Comparison of ENCODE assay signal across 8 cellular contexts in the genomic region with DNA sequence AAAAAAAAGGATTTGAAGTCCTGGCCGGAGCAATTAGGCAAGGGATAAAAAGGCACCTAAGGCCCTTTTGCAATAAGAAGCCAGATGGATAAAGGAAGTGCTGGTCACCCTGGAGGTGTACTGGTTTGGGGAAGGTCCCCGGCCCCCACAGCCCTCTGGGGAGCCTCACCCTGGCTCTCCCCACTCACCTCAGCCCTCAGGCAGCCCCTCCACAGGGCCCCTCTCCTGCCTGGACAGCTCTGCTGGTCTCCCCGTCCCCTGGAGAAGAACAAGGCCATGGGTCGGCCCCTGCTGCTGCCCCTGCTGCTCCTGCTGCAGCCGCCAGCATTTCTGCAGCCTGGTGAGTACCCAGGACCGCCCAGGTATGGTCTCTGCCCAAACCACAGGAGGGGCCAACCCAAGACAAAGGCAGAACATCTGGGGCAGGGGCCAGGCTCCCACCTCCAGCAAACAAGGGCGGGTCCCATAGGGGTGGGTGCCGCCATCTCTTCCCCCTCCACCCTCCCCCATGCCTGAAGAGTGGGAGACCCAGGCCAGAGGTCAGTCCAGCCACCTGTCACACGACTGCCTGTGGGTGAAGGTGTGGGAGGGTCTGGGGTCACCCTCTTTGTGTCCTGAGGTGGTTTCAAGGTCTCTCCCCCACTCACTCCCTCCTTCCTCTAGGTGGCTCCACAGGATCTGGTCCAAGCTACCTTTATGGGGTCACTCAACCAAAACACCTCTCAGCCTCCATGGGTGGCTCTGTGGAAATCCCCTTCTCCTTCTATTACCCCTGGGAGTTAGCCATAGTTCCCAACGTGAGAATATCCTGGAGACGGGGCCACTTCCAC. TPM values are rescaled to one million over a fixed set of nuclear protein-coding genes. Genes with fewer than 3 reads are reported as not detected.
DNase-seq lines count a peak whose midpoint lies in the region; ATAC-seq and TF ChIP-seq lines count a peak whose summit lies in the region.

TSS of gene PILRB (plus strand) at position 91 of the 830 bp plus-strand sequence. CDS start at position 277, 186 bp downstream.

- H3K4me3 ChIP-seq in GM12875 (ENCODE audit: low read depth, low read length) = no peak within 1 kb of the TSS
- H3K4me3 ChIP-seq in fibroblast of pulmonary artery (replicated peaks; ENCODE audit: low read depth, low read length) = no peak within 1 kb of the TSS

- TF ChIP-seq CTCF in GM12875 (IDR thresholded peaks at IDR 0.05; ENCODE audit: borderline replicate concordance, insufficient read depth, low read depth, low read length) = peak; percentile 44; the same call in 1 of the 2 replicates
- TF ChIP-seq CTCF in RWPE1 (conservative IDR thresholded peaks at IDR 0.05; ENCODE audit: low read depth) = no peak
- peak; percentile 4 for TF ChIP-seq CTCF in fibroblast of pulmonary artery (IDR thresholded peaks at IDR 0.05; ENCODE audit: low read length, missing control alignments)
- no peak for TF ChIP-seq CTCF in progenitor cell of endocrine pancreas (IDR thresholded peaks at IDR 0.05; ENCODE audit: unreplicated experiment)

- no peak for ATAC-seq in HG02798 (IDR thresholded peaks at IDR 0.05; ENCODE audit: poor library complexity, unreplicated experiment)

- H3K27ac Mint-ChIP-seq in progenitor cell of endocrine pancreas = no peak within 1 kb of the TSS

- CTCF ChIA-PET in RWPE1 (lab: Yijun Ruan, JAX) = interaction anchor here (0.6 to 0.7 kb wide), 2 partner anchors 25 to 50 kb away, joined by 3 read pairs; no protein-coding TSS in a partner anchor

- H3K4me3 Mint-ChIP-seq in progenitor cell of endocrine pancreas (ENCODE audit: low read depth) = no peak within 1 kb of the TSS

- H3K4me1 Mint-ChIP-seq in progenitor cell of endocrine pancreas (ENCODE audit: low read depth) = no peaks in the 10 kb centered on the region

- no peaks in the 10 kb centered on the region for H3K27me3 Mint-ChIP-seq in progenitor cell of endocrine pancreas

- peaks cover 19% of the 10 kb centered on the region for H3K36me3 Mint-ChIP-seq in progenitor cell of endocrine pancreas (ENCODE audit: insufficient read depth)

- no peak for DNase-seq in RWPE1 (ENCODE audit: low spot score)
- DNase-seq in fibroblast of pulmonary artery (ENCODE audit: low read depth) = no peak
- DNase-seq in progenitor cell of endocrine pancreas (ENCODE audit: low spot score, unreplicated experiment) = no peak
- no peak for DNase-seq in NCI-H446 (lab: John Stamatoyannopoulos, UW)
- no peak for DNase-seq in anterior cingulate cortex (lab: John Stamatoyannopoulos, UW)
- no peak for DNase-seq in NCI-H1092 treated with DMSO at 0.1 percent for 48 hours (lab: John Stamatoyannopoulos, UW)

- no peaks in the 10 kb centered on the region for H3K9me3 Mint-ChIP-seq in progenitor cell of endocrine pancreas (ENCODE audit: low read depth)

- POLR2A ChIA-PET in RWPE1 (lab: Yijun Ruan, JAX; ENCODE audit: low non-redundant PET) = no interaction called here

- peak within 1 kb of the TSS; percentile 21 for H3K27ac ChIP-seq in RWPE1

RNA-seq across cellular contexts. Expression of gene PILRB, which starts in this region (rescaled TPM):
- total RNA-seq in progenitor cell of endocrine pancreas = 64.6 and 67.9 TPM in 2 replicates

Comparison
In these comparisons a context has a peak if more than half of its experiments do, and no peak if none do; other contexts are left out.
1. CTCF ChIP-seq: peak in GM12875 (single experiment) and fibroblast of pulmonary artery (single experiment); none in RWPE1 (single experiment) and progenitor cell of endocrine pancreas (single experiment).